ENCODE assay signal across 1 cellular context in genomic region chr1:212035123-212035834, GRCh38.
TF ChIP-seq lines count a peak whose summit lies in the region.

Gene DTL, plus strand, starts transcription at chr1:212035748. Its CDS starts 143 bp downstream, at chr1:212035891.
Gene INTS7, minus strand, starts transcription at chr1:212035557. Its CDS starts 120 bp downstream, at chr1:212035437.

TF ChIP-seq in K562, 482 proteins besides CTCF, POLR2A, EP300 and RAD21 (continued from another document and continues in another):
- TF ChIP-seq MGA (IDR thresholded peaks at IDR 0.05) (peak; percentile 95), JUN (IDR thresholded peaks at IDR 0.05; ENCODE audit: borderline replicate concordance, low read depth, low read length) (peak; percentile 44), JUN (CRISPR knock-in tag; IDR thresholded peaks at IDR 0.05; ENCODE audit: borderline replicate concordance) (peak; percentile 11; the same call in 1 of the 2 replicates), ZC3H11A (IDR thresholded peaks at IDR 0.05; ENCODE audit: low read depth, low read length) (no peak; the same call in 1 of the 2 replicates), TBP (optimal IDR thresholded peaks at IDR 0.05; ENCODE audit: low read depth, low read length) (peak; percentile 89), NFATC3 (IDR thresholded peaks at IDR 0.05) (peak; percentile 83; the same call in 1 of the 2 replicates), NFE2 (IDR thresholded peaks at IDR 0.05; ENCODE audit: low read depth) (no peak), ZNF740 (CRISPR knock-in tag; IDR thresholded peaks at IDR 0.05) (no peak; the same call in 1 of the 2 replicates), ZNF740 (tag; IDR thresholded peaks at IDR 0.05) (no peak), TCF7L2 (IDR thresholded peaks at IDR 0.05; ENCODE audit: low read depth, low read length) (no peak), POLR2B (IDR thresholded peaks at IDR 0.05; ENCODE audit: low read depth, partially characterized antibody) (peak; percentile 98), RFX7 (CRISPR knock-in tag; IDR thresholded peaks at IDR 0.05) (no peak), ADNP (tag; IDR thresholded peaks at IDR 0.05) (no peak), ZNF431 (CRISPR knock-in tag; IDR thresholded peaks at IDR 0.05) (peak; percentile 72), ZBTB34 (CRISPR knock-in tag; IDR thresholded peaks at IDR 0.05) (no peak), ZBTB49 (CRISPR knock-in tag; IDR thresholded peaks at IDR 0.05; ENCODE audit: borderline replicate concordance) (no peak), ZNF584 (CRISPR knock-in tag; IDR thresholded peaks at IDR 0.05; ENCODE audit: low read depth) (no peak), FOXM1 (IDR thresholded peaks at IDR 0.05; ENCODE audit: low read depth) (no peak; the same call in 1 of the 2 replicates), FOXM1 (CRISPR knock-in tag; IDR thresholded peaks at IDR 0.05; ENCODE audit: low read depth) (no peak), CUX1 (CRISPR knock-in tag; IDR thresholded peaks at IDR 0.05) (no peak), POLR2G (IDR thresholded peaks at IDR 0.05; ENCODE audit: low read depth, low read length) (peak; percentile 92), CBX5 (IDR thresholded peaks at IDR 0.05; ENCODE audit: borderline replicate concordance, low read depth) (no peak), TEAD2 (tag; IDR thresholded peaks at IDR 0.05) (no peak), ZBTB43 (CRISPR knock-in tag; IDR thresholded peaks at IDR 0.05) (peak; percentile 82; the same call in 1 of the 2 replicates), NR2C2 (CRISPR knock-in tag; IDR thresholded peaks at IDR 0.05) (peak; percentile 74), NR2C2 (tag; IDR thresholded peaks at IDR 0.05) (peak; percentile 94), ZKSCAN1 (IDR thresholded peaks at IDR 0.05; ENCODE audit: low read depth, low read length) (peak; percentile 62; the same call in 1 of the 2 replicates), ZFP36 (IDR thresholded peaks at IDR 0.05; ENCODE audit: low read depth, low read length, partially characterized antibody) (no peak), ZNF280B (CRISPR knock-in tag; IDR thresholded peaks at IDR 0.05) (no peak), EWSR1 (IDR thresholded peaks at IDR 0.05; ENCODE audit: borderline replicate concordance, low read depth, partially characterized antibody) (no peak)
